In genomic region chr2:139216435-139216834, GRCh38 we compare ENCODE assay signal across 29 cellular contexts.
"Had no signal": no experiment of that assay in that cellular context is flagged by ENCODE, and none has a peak within 500 bp of the region (broad histone marks: within the 10 kb centered on the region; RNA-seq: fewer than 3 reads in every experiment).

No MANE protein-coding gene starts in this region.

- H3K27ac ChIP-seq: colonic mucosa, coronary artery, epithelial cell of prostate, esophagus muscularis mucosa, esophagus squamous epithelium, foreskin keratinocyte, gastrocnemius medialis, gastroesophageal sphincter, heart left ventricle, heart right ventricle had no signal

- H3K27me3 ChIP-seq: colonic mucosa, dorsolateral prefrontal cortex, esophagus muscularis mucosa, esophagus squamous epithelium, foreskin keratinocyte, gastrocnemius medialis, gastroesophageal sphincter, heart left ventricle, heart right ventricle had no signal

- DNase-seq: colonic mucosa; cortex of kidney; dermis blood vessel endothelial cell; dorsolateral prefrontal cortex; effector CD4-positive, alpha-beta T cell; effector CD8-positive, alpha-beta T cell; effector memory CD4-positive, alpha-beta T cell; effector memory CD8-positive, alpha-beta T cell; endodermal cell; erythroblast; esophagus squamous epithelium; foreskin fibroblast; foreskin keratinocyte; foreskin melanocyte; gastrocnemius medialis; glutamatergic neuron; head of caudate nucleus; heart left ventricle; heart right ventricle had no signal

- H3K4me1 ChIP-seq: colonic mucosa, esophagus muscularis mucosa, esophagus squamous epithelium, foreskin keratinocyte, gastrocnemius medialis, gastroesophageal sphincter, heart left ventricle, heart right ventricle had no signal

- H3K4me3 ChIP-seq: colonic mucosa, coronary artery, dorsolateral prefrontal cortex, esophagus muscularis mucosa, esophagus squamous epithelium, gastrocnemius medialis, gastroesophageal sphincter, heart left ventricle, heart right ventricle had no signal

- H3K36me3 ChIP-seq: colonic mucosa, esophagus muscularis mucosa, esophagus squamous epithelium, gastrocnemius medialis, gastroesophageal sphincter, heart left ventricle, heart right ventricle had no signal

- H3K4me3 Mint-ChIP-seq: dendritic cell treated with granulocyte-macrophage colony-stimulating factor and Interleukin-4, amounts not matched to agents 40 ng/mL and 50 ng/mL, for 4 days; effector memory CD8-positive, alpha-beta T cell; endodermal cell had no signal

- ATAC-seq: effector memory CD8-positive, alpha-beta T cell; esophagus mucosa; foreskin keratinocyte; gastrocnemius medialis; gastroesophageal sphincter; heart left ventricle; heart right ventricle had no signal

- FAIRE-seq: colon, endometrium, endothelial cell of umbilical vein, frontal cortex had no signal

- H3K27ac Mint-ChIP-seq: dendritic cell treated with granulocyte-macrophage colony-stimulating factor and Interleukin-4, amounts not matched to agents 40 ng/mL and 50 ng/mL, for 4 days; effector memory CD8-positive, alpha-beta T cell; endodermal cell had no signal

- H3K9me3 Mint-ChIP-seq: endodermal cell had no signal

- H3K9me3 ChIP-seq: colonic mucosa, esophagus muscularis mucosa, gastrocnemius medialis, gastroesophageal sphincter, heart right ventricle had no signal

- H3K27me3 Mint-ChIP-seq: dendritic cell treated with granulocyte-macrophage colony-stimulating factor and Interleukin-4, amounts not matched to agents 40 ng/mL and 50 ng/mL, for 4 days; effector memory CD8-positive, alpha-beta T cell had no signal
